In the genomic region with DNA sequence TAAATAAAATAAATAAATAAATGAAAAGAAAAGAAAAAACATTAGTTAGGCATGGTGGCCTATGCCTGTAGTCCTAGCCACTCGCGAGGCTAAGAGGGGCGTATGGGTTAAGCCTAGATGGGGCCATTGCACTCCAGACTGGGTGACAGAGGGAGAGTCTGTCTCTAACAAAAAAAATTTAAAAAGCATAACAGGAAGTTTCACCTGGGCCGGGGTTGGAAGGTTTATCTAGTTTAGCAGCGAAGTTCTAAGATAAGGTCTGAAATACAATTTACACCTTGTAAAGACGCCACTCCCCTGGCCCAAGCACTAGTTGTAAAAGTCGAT, we compare ENCODE assay signal across 14 cellular contexts. TPM values are rescaled to one million over a fixed set of nuclear protein-coding genes. Genes with fewer than 3 reads are reported as not detected.
A peak's percentile ranks its signal among the peaks of the same experiment; 100 is the strongest.
DNase-seq lines count a peak whose midpoint lies in the region; ATAC-seq, FAIRE-seq and TF ChIP-seq lines count a peak whose summit lies in the region.
"Had no signal": no experiment of that assay in that cellular context is flagged by ENCODE, and none has a peak within 500 bp of the region (broad histone marks: within the 10 kb centered on the region; RNA-seq: fewer than 3 reads in every experiment).

No MANE protein-coding gene starts in this region.

- H3K9ac ChIP-seq in GM12878 (ENCODE audit: control insufficient read depth, insufficient read depth, low read length) = no peak overlapping the region
- H3K9ac ChIP-seq in mucosa of stomach (ENCODE audit: low read length) = peak overlapping the region; percentile 73

- CTCF ChIA-PET in HEK293 (lab: Yijun Ruan, JAX) = interaction anchor here (0.6 to 2.3 kb wide), 8 partner anchors 43 to 437 kb away, joined by 3 to 10 read pairs (median 4); partner anchors contain the start of gene CD14
- CTCF ChIA-PET in GM12878 (lab: Yijun Ruan, JAX) = interaction anchor here (0.8 to 4.9 kb wide), 15 partner anchors 8 to 478 kb away, joined by 3 to 52 read pairs (median 5); partner anchors contain the start of genes HARS1 and HARS2

- intact Hi-C loops in GM12878 (cut with micrococcal nuclease; ENCODE audit: unreplicated experiment) = loop anchor here (2.0 to 10.0 kb wide), 2 partner anchors 53 to 897 kb away; partner anchors contain the start of genes DIAPH1 and WDR55

- no peak overlapping the region for H3K4me2 ChIP-seq in GM12878 (ENCODE audit: control insufficient read depth, insufficient read depth)

- H3K4me3 ChIP-seq in AG09309 (ENCODE audit: control insufficient read depth, low read depth, low read length) (peak overlapping the region; percentile 19; the same call in 1 of the 2 replicates), HEK293 (ENCODE audit: low read depth, low read length) (peak overlapping the region; percentile 45), GM12878 (no peak overlapping the region), mucosa of stomach (ENCODE audit: low read length) (peak overlapping the region; percentile 38)
- H3K4me3 ChIP-seq: tibial nerve had no signal

- SMC1A ChIA-PET in GM12878 (lab: Charles Lee; ENCODE audit: uncharacterized antibody, unreplicated experiment) = interaction anchor here (0.8 to 3.1 kb wide), 7 partner anchors 84 to 373 kb away, joined by 3 to 21 read pairs (median 4); partner anchors contain the start of gene EIF4EBP3

- TF ChIP-seq RAD21 in GM12878 (IDR thresholded peaks at IDR 0.05; ENCODE audit: insufficient read depth, low read depth, low read length) = no peak

- H3K27me3 ChIP-seq in GM12878 (replicated peaks in 1 of 2; ENCODE audit: control insufficient read depth in 2 of 2, insufficient read depth in 2 of 2, low read length in 1 of 2) (no peaks in the 10 kb centered on the region), mucosa of stomach (ENCODE audit: control insufficient read depth, insufficient read depth, low read length) (no peaks in the 10 kb centered on the region)
- H3K27me3 ChIP-seq: tibial nerve had no signal

- FAIRE-seq in GM12878 (lab: Jason Lieb, UNC) = no peak
- FAIRE-seq: bronchial epithelial cell had no signal

- peak overlapping the region; percentile 31; the same call in 1 of the 2 replicates for H2AFZ ChIP-seq in GM12878 (ENCODE audit: control insufficient read depth, low read depth, low read length)

- 85% methylated on average over 7 of the region's 7 CpGs for WGBS in GM12878 (ENCODE audit: insufficient coverage, insufficient replicate concordance, low lambda C conversion rate, missing lambda C conversion rate)

- H3K4me1 ChIP-seq in HEK293 (ENCODE audit: control insufficient read depth, insufficient read depth, low read length) (no peaks in the 10 kb centered on the region), GM12878 (ENCODE audit: control insufficient read depth, insufficient read depth, low read length) (no peaks in the 10 kb centered on the region), mucosa of stomach (ENCODE audit: control insufficient read depth, insufficient read depth, low read length) (peaks cover 3% of the 10 kb centered on the region)
- H3K4me1 ChIP-seq: tibial nerve had no signal

- no peak overlapping the region; the same call in 1 of the 2 replicates for H3K27ac ChIP-seq in HEK293 (ENCODE audit: extremely low read depth, low read depth, low read length)
- no peak overlapping the region for H3K27ac ChIP-seq in GM12878 (ENCODE audit: control insufficient read depth, insufficient read depth)
- H3K27ac ChIP-seq: tibial nerve had no signal

- DNase-seq in AG09309 (ENCODE audit: low read depth) (no peak), GM12878 (ENCODE audit: low read depth, low spot score) (no peak), NCI-H1930 (lab: John Stamatoyannopoulos, UW) (no peak), cerebellar cortex (ENCODE audit: low spot score) (no peak)
- DNase-seq: activated CD4-positive, alpha-beta T cell treated with anti-CD3 and anti-CD28 coated beads, Interleukin-2, amount 50 U/mL, for 4 hours; activated effector memory CD4-positive, alpha-beta T cell treated with anti-CD3 and anti-CD28 coated beads, Interleukin-2, amount 50 U/mL, for 16 hours; C1 segment of cervical spinal cord had no signal

- BruUV-seq in GM12878 (replicated peaks; lab: Mats Ljungman, UMichigan) = no TSS peak

- no peaks in the 10 kb centered on the region for H3K36me3 ChIP-seq in HEK293 (ENCODE audit: control insufficient read depth in 2 of 2, insufficient read depth in 1 of 2, low read length in 2 of 2)
- H3K36me3 ChIP-seq in GM12878 (ENCODE audit: control insufficient read depth in 2 of 2, insufficient read depth in 2 of 2, low read length in 1 of 2) = no peaks in the 10 kb centered on the region
- no peaks in the 10 kb centered on the region for H3K36me3 ChIP-seq in mucosa of stomach (ENCODE audit: control insufficient read depth, insufficient read depth, low read length)
- H3K36me3 ChIP-seq: tibial nerve had no signal

- RAD21 ChIA-PET in GM12878 (lab: Charles Lee; ENCODE audit: unreplicated experiment) = interaction anchor here (0.7 to 5.1 kb wide), 12 partner anchors 7 to 602 kb away, joined by 3 to 34 read pairs (median 5); partner anchors contain the start of genes HARS1, HARS2, IK and NDUFA2

- no peaks in the 10 kb centered on the region for H3K79me2 ChIP-seq in GM12878 (ENCODE audit: control insufficient read depth, insufficient read depth, low read length)

- ATAC-seq in GM12878 (peak; percentile 11; the same call in 2 of the 3 replicates), GM18873 (IDR thresholded peaks at IDR 0.05; ENCODE audit: low FRiP score, unreplicated experiment) (no peak), GM21360 (IDR thresholded peaks at IDR 0.05; ENCODE audit: unreplicated experiment) (no peak)

- POLR2A ChIA-PET in HEK293 (lab: Yijun Ruan, JAX) (interaction anchor here (0.8 to 1.3 kb wide), 8 partner anchors 8 to 372 kb away, joined by 3 to 14 read pairs (median 8); partner anchors contain the start of genes ANKHD1, HARS1, HARS2 and HBEGF), GM12878 (lab: Charles Lee) (interaction anchor here (0.6 to 1.0 kb wide), 3 partner anchors 8 to 474 kb away, joined by 3 read pairs; no protein-coding TSS in a partner anchor)

- no peak for TF ChIP-seq EP300 in GM12878 (IDR thresholded peaks at IDR 0.05; ENCODE audit: borderline replicate concordance in 1 of 2, control insufficient read depth in 1 of 2, low read depth in 2 of 2, low read length in 2 of 2)

- TF ChIP-seq POLR2A in GM12878 (IDR thresholded peaks at IDR 0.05; ENCODE audit: low read depth, low read length) = no peak

- TF ChIP-seq CTCF in AG09309 (IDR thresholded peaks at IDR 0.05; ENCODE audit: control insufficient read depth, insufficient read depth, low read depth, low read length, missing control alignments) = no peak
- TF ChIP-seq CTCF in HEK293 (tag by site-specific recombination; IDR thresholded peaks at IDR 0.05) = no peak
- no peak for TF ChIP-seq CTCF in GM12878 (IDR thresholded peaks at IDR 0.05 in 2 of 3, conservative IDR thresholded peaks at IDR 0.05 in 1 of 3; ENCODE audit: control insufficient read depth in 2 of 3, extremely low read depth in 1 of 3, insufficient read depth in 1 of 3, low read depth in 3 of 3, low read length in 3 of 3)

- H3K9me3 ChIP-seq in HEK293 (ENCODE audit: control insufficient read depth, insufficient read depth, low read depth, low read length) = no peaks in the 10 kb centered on the region
- no peaks in the 10 kb centered on the region for H3K9me3 ChIP-seq in GM12878 (replicated peaks; ENCODE audit: control insufficient read depth, insufficient read depth, low read length)
- no peaks in the 10 kb centered on the region for H3K9me3 ChIP-seq in mucosa of stomach (ENCODE audit: control insufficient read depth, low read length)
- H3K9me3 ChIP-seq: tibial nerve had no signal

- H4K20me1 ChIP-seq in GM12878 (ENCODE audit: control insufficient read depth, insufficient read depth) = no peaks in the 10 kb centered on the region

- in situ Hi-C loops in GM12878 (cut with MboI) = loop anchor here (5.0 kb wide), 2 partner anchors 356 to 476 kb away; partner anchors contain the start of gene SLC4A9

RNA-seq across cellular contexts. Expression of gene ZMAT2, which starts 18.0 kb away (rescaled TPM):
- 16.5 and 19.7 TPM in 2 replicates for total RNA-seq in GM12878 (2013; cell fraction: nucleolus; rRNA removed)
- total RNA-seq in GM12878 (2014; rRNA removed) (28.1 and 35.8 TPM in 2 replicates), GM12878 (2014; rRNA removed; fragmentation: Illumina TruSeq; extraction: Trizol) (88.2 and 89.3 TPM in 2 replicates), GM12878 (2021) (44.1 and 44.8 TPM in 2 replicates)
- 78.2 TPM for polyA plus RNA-seq in GM12878 (2011; ENCODE audit: low read depth)
- polyA plus RNA-seq in GM12878 (2011; rRNA removed) (65.2 and 83.2 TPM in 2 replicates), GM12878 (2014; fragmentation: Illumina TruSeq; extraction: Trizol) (102 and 135 TPM in 2 replicates), GM12878 (2014; fragmentation: Nextera tagmentation; extraction: Ambion mirVana) (10 to 100 TPM; 41.5 to 41.8 TPM), GM12878 (2014; rRNA removed) (33.9 and 47.9 TPM in 2 replicates), GM12878 (2016; fragmentation: Nextera tagmentation; extraction: Ambion mirVana) (10 to 100 TPM; 33.8 to 35.3 TPM)
- polyA plus RNA-seq in GM12878 (2011; cell fraction: cytosol; rRNA removed) = 21.1 and 34.4 TPM in 2 replicates
- 30.3 and 36.4 TPM in 2 replicates for polyA plus RNA-seq in GM12878 (2011; cell fraction: nucleus; rRNA removed)
- polyA plus RNA-seq in GM12878 (2012) = 63.1 and 79.6 TPM in 2 replicates
- 16.3 and 19.9 TPM in 2 replicates for polyA minus RNA-seq in GM12878 (2011; rRNA and poly(A)+ RNA removed)
- 6.0 and 6.4 TPM in 2 replicates for polyA minus RNA-seq in GM12878 (2011; cell fraction: cytosol; rRNA and poly(A)+ RNA removed)
- polyA minus RNA-seq in GM12878 (2011; cell fraction: nucleus; rRNA and poly(A)+ RNA removed) = 8.2 and 12.9 TPM in 2 replicates

RNA-seq across cellular contexts. Expression of gene HARS2, which starts 27.0 kb away (rescaled TPM):
- 63.8 and 71.1 TPM in 2 replicates for total RNA-seq in GM12878 (2013; cell fraction: nucleolus; rRNA removed)
- total RNA-seq in GM12878 (2014; rRNA removed) (24.7 and 29.8 TPM in 2 replicates), GM12878 (2014; rRNA removed; fragmentation: Illumina TruSeq; extraction: Trizol) (23.6 and 25.0 TPM in 2 replicates), GM12878 (2021) (23.0 and 24.1 TPM in 2 replicates)
- polyA plus RNA-seq in GM12878 (2011; ENCODE audit: low read depth) = 18.4 TPM
- polyA plus RNA-seq in GM12878 (2011; rRNA removed) (34.3 and 40.9 TPM in 2 replicates), GM12878 (2014; fragmentation: Illumina TruSeq; extraction: Trizol) (20.1 and 23.5 TPM in 2 replicates), GM12878 (2014; fragmentation: Nextera tagmentation; extraction: Ambion mirVana) (10 to 100 TPM in 1 of 2 experiments, 1 to 10 TPM in 1; 9.3 to 13.1 TPM), GM12878 (2014; rRNA removed) (27.5 and 28.9 TPM in 2 replicates), GM12878 (2016; fragmentation: Nextera tagmentation; extraction: Ambion mirVana) (10 to 100 TPM; 31.2 to 33.4 TPM)
- polyA plus RNA-seq in GM12878 (2011; cell fraction: cytosol; rRNA removed) = 17.7 and 19.5 TPM in 2 replicates
- 59.6 and 68.6 TPM in 2 replicates for polyA plus RNA-seq in GM12878 (2011; cell fraction: nucleus; rRNA removed)
- 21.6 and 23.9 TPM in 2 replicates for polyA plus RNA-seq in GM12878 (2012)
- 37.2 and 40.5 TPM in 2 replicates for polyA minus RNA-seq in GM12878 (2011; rRNA and poly(A)+ RNA removed)
- 13.5 and 14.0 TPM in 2 replicates for polyA minus RNA-seq in GM12878 (2011; cell fraction: cytosol; rRNA and poly(A)+ RNA removed)
- 43.6 and 65.0 TPM in 2 replicates for polyA minus RNA-seq in GM12878 (2011; cell fraction: nucleus; rRNA and poly(A)+ RNA removed)

RNA-seq across cellular contexts. Expression of gene HARS1, which starts 27.1 kb away (rescaled TPM):
- total RNA-seq in GM12878 (2013; cell fraction: nucleolus; rRNA removed) = 79.2 and 82.0 TPM in 2 replicates
- total RNA-seq in GM12878 (2014; rRNA removed) (79.5 and 83.2 TPM in 2 replicates), GM12878 (2014; rRNA removed; fragmentation: Illumina TruSeq; extraction: Trizol) (64.2 and 68.3 TPM in 2 replicates), GM12878 (2021) (68.8 and 77.1 TPM in 2 replicates)
- polyA plus RNA-seq in GM12878 (2011; ENCODE audit: low read depth) = 46.9 TPM
- polyA plus RNA-seq in GM12878 (2011; rRNA removed) (66.9 and 76.4 TPM in 2 replicates), GM12878 (2014; fragmentation: Illumina TruSeq; extraction: Trizol) (78.7 and 82.0 TPM in 2 replicates), GM12878 (2014; fragmentation: Nextera tagmentation; extraction: Ambion mirVana) (10 to 100 TPM; 12.0 to 17.3 TPM), GM12878 (2014; rRNA removed) (74.4 and 76.7 TPM in 2 replicates), GM12878 (2016; fragmentation: Nextera tagmentation; extraction: Ambion mirVana) (10 to 100 TPM; 93.0 to 93.8 TPM)
- 64.4 and 72.8 TPM in 2 replicates for polyA plus RNA-seq in GM12878 (2011; cell fraction: cytosol; rRNA removed)
- 83.1 and 102 TPM in 2 replicates for polyA plus RNA-seq in GM12878 (2011; cell fraction: nucleus; rRNA removed)
- 52.7 and 61.5 TPM in 2 replicates for polyA plus RNA-seq in GM12878 (2012)
- polyA minus RNA-seq in GM12878 (2011; rRNA and poly(A)+ RNA removed) = 86.1 and 91.4 TPM in 2 replicates
- 22.6 and 25.3 TPM in 2 replicates for polyA minus RNA-seq in GM12878 (2011; cell fraction: cytosol; rRNA and poly(A)+ RNA removed)
- 26.0 and 54.6 TPM in 2 replicates for polyA minus RNA-seq in GM12878 (2011; cell fraction: nucleus; rRNA and poly(A)+ RNA removed)

RNA-seq across cellular contexts. Expression of gene DND1, which starts 44.9 kb away (rescaled TPM):
- total RNA-seq in GM12878 (2013; cell fraction: nucleolus; rRNA removed) = 2.6 and 4.0 TPM in 2 replicates
- 1.7 and 2.2 TPM in 2 replicates for total RNA-seq in GM12878 (2014; rRNA removed)
- total RNA-seq in GM12878 (2014; rRNA removed; fragmentation: Illumina TruSeq; extraction: Trizol) = 0.41 and 0.49 TPM in 2 replicates
- total RNA-seq in GM12878 (2021) = 1.8 and 2.6 TPM in 2 replicates
- not detected for polyA plus RNA-seq in GM12878 (2011; ENCODE audit: low read depth)
- 0.39 and 0.96 TPM in 2 replicates for polyA plus RNA-seq in GM12878 (2011; rRNA removed)
- 1.4 and 2.4 TPM in 2 replicates for polyA plus RNA-seq in GM12878 (2011; cell fraction: cytosol; rRNA removed)
- polyA plus RNA-seq in GM12878 (2011; cell fraction: nucleus; rRNA removed) = 12.6 and 15.4 TPM in 2 replicates
- 0.12 and 0.20 TPM in 2 replicates for polyA plus RNA-seq in GM12878 (2012)
- polyA plus RNA-seq in GM12878 (2014; fragmentation: Illumina TruSeq; extraction: Trizol) = 0.11 and 0.47 TPM in 2 replicates
- not detected for polyA plus RNA-seq in GM12878 (2014; fragmentation: Nextera tagmentation; extraction: Ambion mirVana)
- 1.8 and 2.9 TPM in 2 replicates for polyA plus RNA-seq in GM12878 (2014; rRNA removed)
- under 1 TPM; 0.15 to 0.40 TPM for polyA plus RNA-seq in GM12878 (2016; fragmentation: Nextera tagmentation; extraction: Ambion mirVana)
- 0.37 and 1.2 TPM in 2 replicates for polyA minus RNA-seq in GM12878 (2011; rRNA and poly(A)+ RNA removed)
- not detected in 2 replicates for polyA minus RNA-seq in GM12878 (2011; cell fraction: cytosol; rRNA and poly(A)+ RNA removed)
- 1.1 and 2.8 TPM in 2 replicates for polyA minus RNA-seq in GM12878 (2011; cell fraction: nucleus; rRNA and poly(A)+ RNA removed)
- polyA plus RNA-seq: IgD-negative memory B cell had no signal

RNA-seq across cellular contexts. Expression of gene WDR55, which starts 53.5 kb away (rescaled TPM):
- 35.0 and 35.6 TPM in 2 replicates for total RNA-seq in GM12878 (2013; cell fraction: nucleolus; rRNA removed)
- total RNA-seq in GM12878 (2014; rRNA removed) = 18.4 and 19.5 TPM in 2 replicates
- 16.7 and 18.8 TPM in 2 replicates for total RNA-seq in GM12878 (2014; rRNA removed; fragmentation: Illumina TruSeq; extraction: Trizol)
- 22.7 and 23.1 TPM in 2 replicates for total RNA-seq in GM12878 (2021)
- 12.6 TPM for polyA plus RNA-seq in GM12878 (2011; ENCODE audit: low read depth)
- polyA plus RNA-seq in GM12878 (2011; rRNA removed) = 21.1 and 22.1 TPM in 2 replicates
- 30.2 and 39.7 TPM in 2 replicates for polyA plus RNA-seq in GM12878 (2011; cell fraction: cytosol; rRNA removed)
- 36.3 and 39.6 TPM in 2 replicates for polyA plus RNA-seq in GM12878 (2011; cell fraction: nucleus; rRNA removed)
- 17.7 and 19.0 TPM in 2 replicates for polyA plus RNA-seq in GM12878 (2012)
- polyA plus RNA-seq in GM12878 (2014; fragmentation: Illumina TruSeq; extraction: Trizol) = 17.4 and 19.2 TPM in 2 replicates
- 1 to 10 TPM; 3.4 to 3.7 TPM for polyA plus RNA-seq in GM12878 (2014; fragmentation: Nextera tagmentation; extraction: Ambion mirVana)
- 26.6 and 27.8 TPM in 2 replicates for polyA plus RNA-seq in GM12878 (2014; rRNA removed)
- 10 to 100 TPM; 22.0 to 25.9 TPM for polyA plus RNA-seq in GM12878 (2016; fragmentation: Nextera tagmentation; extraction: Ambion mirVana)
- 19.4 and 39.0 TPM in 2 replicates for polyA minus RNA-seq in GM12878 (2011; rRNA and poly(A)+ RNA removed)
- polyA minus RNA-seq in GM12878 (2011; cell fraction: cytosol; rRNA and poly(A)+ RNA removed) = 11.7 and 11.9 TPM in 2 replicates
- polyA minus RNA-seq in GM12878 (2011; cell fraction: nucleus; rRNA and poly(A)+ RNA removed) = 18.0 and 28.1 TPM in 2 replicates
